14 cellular contexts compared by ENCODE assay signal in genomic region chr2:5520352-5520996, GRCh38.
DNase-seq lines count a peak whose midpoint lies in the region; ATAC-seq and TF ChIP-seq lines count a peak whose summit lies in the region.
"Had no signal": no experiment of that assay in that cellular context is flagged by ENCODE, and none has a peak within 500 bp of the region (broad histone marks: within the 10 kb centered on the region; RNA-seq: fewer than 3 reads in every experiment).

No MANE protein-coding gene starts in this region.

- ATAC-seq in right cardiac atrium, result peak; percentile 89 to 92
- no peak for ATAC-seq in HG02759 (IDR thresholded peaks at IDR 0.05; ENCODE audit: unreplicated experiment)
- no peak for ATAC-seq in HG02970 (IDR thresholded peaks at IDR 0.05; ENCODE audit: low FRiP score, unreplicated experiment)
- ATAC-seq: activated CD8-positive, alpha-beta memory T cell treated with anti-CD3 and anti-CD28 coated beads, Interleukin-2, amount 10 ng/mL, durations not matched to agents 7 days and 5 days had no signal

- H3K27ac ChIP-seq in HEK293 (ENCODE audit: extremely low read depth, low read depth, low read length) (peak overlapping the region; percentile 69; the same call in 1 of the 2 replicates), right cardiac atrium (ENCODE audit: low read length) (no peak overlapping the region)
- H3K27ac ChIP-seq: C4-2B, colonic mucosa had no signal

- no peaks in the 10 kb centered on the region for H3K9me3 ChIP-seq in HEK293 (ENCODE audit: control insufficient read depth, insufficient read depth, low read depth, low read length)
- no peaks in the 10 kb centered on the region for H3K9me3 ChIP-seq in right cardiac atrium (ENCODE audit: control insufficient read depth, low read length)
- H3K9me3 ChIP-seq: colonic mucosa had no signal

- POLR2A ChIA-PET in HEK293 (lab: Yijun Ruan, JAX), result interaction anchor here (1.3 kb wide), 1 partner anchor 172 kb away, joined by 3 read pairs; the partner anchor contains the start of gene SOX11

- H3K4me3 ChIP-seq in HEK293 (ENCODE audit: low read depth, low read length), result no peak overlapping the region
- no peak overlapping the region for H3K4me3 ChIP-seq in right cardiac atrium (ENCODE audit: low read length)
- no peak overlapping the region for H3K4me3 ChIP-seq in retinal pigment epithelial cell (ENCODE audit: low read length)
- H3K4me3 ChIP-seq: colonic mucosa had no signal

- WGBS in right cardiac atrium, result 33% methylated on average over 10 of the region's 10 CpGs

- H3K36me3 ChIP-seq in HEK293 (ENCODE audit: control insufficient read depth in 2 of 2, insufficient read depth in 1 of 2, low read length in 2 of 2), result no peaks in the 10 kb centered on the region
- H3K36me3 ChIP-seq: colonic mucosa had no signal

- peak; percentile 67 for DNase-seq in SK-N-DZ (ENCODE audit: low spot score)
- DNase-seq in right cardiac atrium, result peak in 1 of 3 donors; percentile 55
- peak; percentile 58 for DNase-seq in retinal pigment epithelial cell (ENCODE audit: low read depth)
- no peak for DNase-seq in SIG-M5 treated with dmso at 0.1 percent for 504 hours (lab: John Stamatoyannopoulos, UW; ENCODE audit: unreplicated experiment)
- no peak for DNase-seq in NCI-H82 treated with DMSO at 0.1 percent for 48 hours (lab: John Stamatoyannopoulos, UW; ENCODE audit: unreplicated experiment)
- DNase-seq: activated CD8-positive, alpha-beta memory T cell treated with anti-CD3 and anti-CD28 coated beads, Interleukin-2, amount 10 ng/mL, durations not matched to agents 7 days and 5 days; colonic mucosa; Karpas-422; NCI-H2081 treated with DMSO at 0.1 percent for 48 hours; stimulated activated naive CD4-positive, alpha-beta T cell had no signal

- H3K4me1 ChIP-seq in HEK293 (ENCODE audit: control insufficient read depth, insufficient read depth, low read length), result peaks cover 19% of the 10 kb centered on the region
- no peaks in the 10 kb centered on the region for H3K4me1 ChIP-seq in right cardiac atrium (ENCODE audit: control insufficient read depth, insufficient read depth, low read length)
- H3K4me1 ChIP-seq: colonic mucosa had no signal

- intact Hi-C loops in right cardiac atrium (cut with DNase I), result no loop called here

- H3K27me3 ChIP-seq in right cardiac atrium (ENCODE audit: control insufficient read depth, insufficient read depth), result no peaks in the 10 kb centered on the region
- H3K27me3 ChIP-seq: colonic mucosa had no signal

- CTCF ChIA-PET in HEK293 (lab: Yijun Ruan, JAX), result interaction anchor here (1.0 kb wide), 1 partner anchor 229 kb away, joined by 3 read pairs; no protein-coding TSS in a partner anchor

- TF ChIP-seq CTCF in HEK293 (tag by site-specific recombination; IDR thresholded peaks at IDR 0.05) (no peak), retinal pigment epithelial cell (conservative IDR thresholded peaks at IDR 0.05; ENCODE audit: low read depth, low read length) (no peak)

TF ChIP-seq in HEK293, 187 proteins besides CTCF, POLR2A, EP300 and RAD21:
- TF ChIP-seq TRIM28 (IDR thresholded peaks at IDR 0.05; ENCODE audit: borderline replicate concordance, low read length) (peak; percentile 80; the same call in 1 of the 2 replicates), ZFP3 (tag by site-specific recombination; IDR thresholded peaks at IDR 0.05; ENCODE audit: low read depth) (no peak)

Comparison
In these comparisons a context has a peak if more than half of its experiments do, and no peak if none do; other contexts are left out.
1. DNase-seq: peak in SK-N-DZ (single experiment) and retinal pigment epithelial cell (single experiment); none in SIG-M5 treated with dmso at 0.1 percent for 504 hours (single experiment) and NCI-H82 treated with DMSO at 0.1 percent for 48 hours (single experiment).
2. ATAC-seq: peak in right cardiac atrium (2 of 2); none in HG02759 (single experiment) and HG02970 (single experiment).